ENCODE assay signal across 1 cellular context in genomic region chr9:2418619-2419018, GRCh38.
TF ChIP-seq lines count a peak whose summit lies in the region.

No MANE protein-coding gene starts in this region.

TF ChIP-seq in GM23338, 12 proteins besides CTCF, POLR2A, EP300 and RAD21 (continued from another document):
- no peak for TF ChIP-seq REST (IDR thresholded peaks at IDR 0.05; ENCODE audit: unreplicated experiment)
- TF ChIP-seq ZNF114 (CRISPR knock-in tag; IDR thresholded peaks at IDR 0.05) = no peak
- no peak for TF ChIP-seq ETS1 (IDR thresholded peaks at IDR 0.05)
- no peak for TF ChIP-seq CREB1 (CRISPR knock-in tag; IDR thresholded peaks at IDR 0.05; ENCODE audit: low read depth)
- no peak for TF ChIP-seq POLR2AphosphoS5 (IDR thresholded peaks at IDR 0.05; ENCODE audit: low read depth)
TF ChIP-seq in GM23338: peak in this region for 0.
